Comparison of ENCODE assay signal across 16 cellular contexts in genomic region chr5:50575745-50576144, GRCh38.
DNase-seq lines count a peak whose midpoint lies in the region; ATAC-seq and TF ChIP-seq lines count a peak whose summit lies in the region.
"Had no signal": no experiment of that assay in that cellular context is flagged by ENCODE, and none has a peak within 500 bp of the region (broad histone marks: within the 10 kb centered on the region; RNA-seq: fewer than 3 reads in every experiment).

No MANE protein-coding gene starts in this region.

- no peaks in the 10 kb centered on the region for H4K20me1 ChIP-seq in Loucy (ENCODE audit: insufficient read depth, low read length, poor library complexity, severe bottlenecking)

- no peak overlapping the region for H2AFZ ChIP-seq in Loucy (ENCODE audit: low read length)

- peak overlapping the region; percentile 27 for H3K4me3 Mint-ChIP-seq in stimulated activated naive CD8-positive, alpha-beta T cell treated with anti-CD3 and anti-CD28 coated beads, Interleukin-15, Interleukin-2, amounts not matched to agents 100 ng/mL and 50 ng/mL, for 24 hours
- no peak overlapping the region for H3K4me3 Mint-ChIP-seq in stimulated activated naive CD8-positive, alpha-beta T cell treated with anti-CD3 and anti-CD28 coated beads, Interleukin-15, amount 100 ng/mL, for 72 hours

- H3K9me3 ChIP-seq in Loucy (ENCODE audit: insufficient read depth, low read depth, low read length), result no peaks in the 10 kb centered on the region
- H3K9me3 ChIP-seq in endocrine pancreas (ENCODE audit: control insufficient read depth, low read length), result no peaks in the 10 kb centered on the region
- H3K9me3 ChIP-seq: MG63 had no signal

- peaks cover 17% of the 10 kb centered on the region for H3K4me1 Mint-ChIP-seq in stimulated activated naive CD8-positive, alpha-beta T cell treated with anti-CD3 and anti-CD28 coated beads, Interleukin-15, Interleukin-2, amounts not matched to agents 100 ng/mL and 50 ng/mL, for 24 hours (ENCODE audit: low read depth)
- peaks cover 14% of the 10 kb centered on the region for H3K4me1 Mint-ChIP-seq in stimulated activated naive CD8-positive, alpha-beta T cell treated with anti-CD3 and anti-CD28 coated beads, Interleukin-15, amount 100 ng/mL, for 72 hours

- H3K9me3 Mint-ChIP-seq in stimulated activated naive CD8-positive, alpha-beta T cell treated with anti-CD3 and anti-CD28 coated beads, Interleukin-15, Interleukin-2, amounts not matched to agents 100 ng/mL and 50 ng/mL, for 24 hours, result peaks cover 3% of the 10 kb centered on the region
- H3K9me3 Mint-ChIP-seq in stimulated activated naive CD8-positive, alpha-beta T cell treated with anti-CD3 and anti-CD28 coated beads, Interleukin-15, amount 100 ng/mL, for 72 hours, result no peaks in the 10 kb centered on the region

- no peak for ATAC-seq in stimulated activated naive CD8-positive, alpha-beta T cell treated with anti-CD3 and anti-CD28 coated beads, Interleukin-15, amount 100 ng/mL, for 72 hours
- ATAC-seq in HG03378 (IDR thresholded peaks at IDR 0.05; ENCODE audit: unreplicated experiment) (no peak), GM21367 (IDR thresholded peaks at IDR 0.05; ENCODE audit: unreplicated experiment) (no peak), HG02571 (IDR thresholded peaks at IDR 0.05; ENCODE audit: unreplicated experiment) (no peak)

- H3K36me3 ChIP-seq in Loucy (ENCODE audit: insufficient read depth, low read length), result no peaks in the 10 kb centered on the region
- no peaks in the 10 kb centered on the region for H3K36me3 ChIP-seq in endocrine pancreas (ENCODE audit: control insufficient read depth, insufficient read depth, low read length)
- H3K36me3 ChIP-seq: MG63 had no signal

- H3K4me3 ChIP-seq in Loucy (ENCODE audit: low read length, poor library complexity, severe bottlenecking), result no peak overlapping the region
- H3K4me3 ChIP-seq in endocrine pancreas (ENCODE audit: control insufficient read depth, insufficient read depth, low read length), result peak overlapping the region; percentile 14
- H3K4me3 ChIP-seq: MG63 had no signal

- DNase-seq in stimulated activated naive CD8-positive, alpha-beta T cell treated with anti-CD3 and anti-CD28 coated beads, Interleukin-15, amount 100 ng/mL, for 72 hours, result no peak
- no peak for DNase-seq in SHP77 (lab: John Stamatoyannopoulos, UW)
- DNase-seq: CD4-positive, CD25-positive, alpha-beta regulatory T cell; MG63; NCI-H1105; NCI-H1694; NCI-H2227 treated with DMSO at 0.1 percent for 48 hours; NCI-H524; Right ventricle myocardium superior had no signal

- H3K27me3 ChIP-seq in Loucy (ENCODE audit: insufficient read depth, low read length, poor library complexity, severe bottlenecking) (no peaks in the 10 kb centered on the region), endocrine pancreas (ENCODE audit: control insufficient read depth, insufficient read depth, low read length) (no peaks in the 10 kb centered on the region)
- H3K27me3 ChIP-seq: MG63 had no signal

- H3K9me2 ChIP-seq in Loucy (replicated peaks; ENCODE audit: low read depth, low read length), result no peaks in the 10 kb centered on the region

- H3F3A ChIP-seq in Loucy (ENCODE audit: low read depth), result no peaks in the 10 kb centered on the region

- H3K9ac ChIP-seq in Loucy (ENCODE audit: low read depth, low read length, poor library complexity, severe bottlenecking) (no peak overlapping the region), endocrine pancreas (ENCODE audit: control insufficient read depth, insufficient read depth, low read length) (no peak overlapping the region)
- H3K9ac ChIP-seq: KMS-11 had no signal

- TF ChIP-seq CTCF in Loucy (conservative IDR thresholded peaks at IDR 0.05; ENCODE audit: low read length), result no peak

- H3K27ac Mint-ChIP-seq in stimulated activated naive CD8-positive, alpha-beta T cell treated with anti-CD3 and anti-CD28 coated beads, Interleukin-15, Interleukin-2, amounts not matched to agents 100 ng/mL and 50 ng/mL, for 24 hours, result no peak overlapping the region
- H3K27ac Mint-ChIP-seq in stimulated activated naive CD8-positive, alpha-beta T cell treated with anti-CD3 and anti-CD28 coated beads, Interleukin-15, amount 100 ng/mL, for 72 hours, result no peak overlapping the region

- H3K4me2 ChIP-seq in Loucy (ENCODE audit: low read depth, low read length, poor library complexity, severe bottlenecking), result peak overlapping the region; percentile 22
- H3K4me2 ChIP-seq: KMS-11 had no signal

- H3K27me3 Mint-ChIP-seq in stimulated activated naive CD8-positive, alpha-beta T cell treated with anti-CD3 and anti-CD28 coated beads, Interleukin-15, Interleukin-2, amounts not matched to agents 100 ng/mL and 50 ng/mL, for 24 hours, result no peaks in the 10 kb centered on the region
- H3K27me3 Mint-ChIP-seq in stimulated activated naive CD8-positive, alpha-beta T cell treated with anti-CD3 and anti-CD28 coated beads, Interleukin-15, amount 100 ng/mL, for 72 hours, result no peaks in the 10 kb centered on the region

- H3K79me2 ChIP-seq in Loucy (ENCODE audit: insufficient read depth, low read length), result no peaks in the 10 kb centered on the region

- H3K36me3 Mint-ChIP-seq in stimulated activated naive CD8-positive, alpha-beta T cell treated with anti-CD3 and anti-CD28 coated beads, Interleukin-15, Interleukin-2, amounts not matched to agents 100 ng/mL and 50 ng/mL, for 24 hours (ENCODE audit: low read depth), result no peaks in the 10 kb centered on the region
- H3K36me3 Mint-ChIP-seq: CD4-positive, CD25-positive, alpha-beta regulatory T cell had no signal

- H3K4me1 ChIP-seq in Loucy (ENCODE audit: insufficient read depth, low read length, poor library complexity, severe bottlenecking) (peaks cover 22% of the 10 kb centered on the region), endocrine pancreas (ENCODE audit: control insufficient read depth, insufficient read depth, low read length) (peaks cover 6% of the 10 kb centered on the region)
